In the genomic region with DNA sequence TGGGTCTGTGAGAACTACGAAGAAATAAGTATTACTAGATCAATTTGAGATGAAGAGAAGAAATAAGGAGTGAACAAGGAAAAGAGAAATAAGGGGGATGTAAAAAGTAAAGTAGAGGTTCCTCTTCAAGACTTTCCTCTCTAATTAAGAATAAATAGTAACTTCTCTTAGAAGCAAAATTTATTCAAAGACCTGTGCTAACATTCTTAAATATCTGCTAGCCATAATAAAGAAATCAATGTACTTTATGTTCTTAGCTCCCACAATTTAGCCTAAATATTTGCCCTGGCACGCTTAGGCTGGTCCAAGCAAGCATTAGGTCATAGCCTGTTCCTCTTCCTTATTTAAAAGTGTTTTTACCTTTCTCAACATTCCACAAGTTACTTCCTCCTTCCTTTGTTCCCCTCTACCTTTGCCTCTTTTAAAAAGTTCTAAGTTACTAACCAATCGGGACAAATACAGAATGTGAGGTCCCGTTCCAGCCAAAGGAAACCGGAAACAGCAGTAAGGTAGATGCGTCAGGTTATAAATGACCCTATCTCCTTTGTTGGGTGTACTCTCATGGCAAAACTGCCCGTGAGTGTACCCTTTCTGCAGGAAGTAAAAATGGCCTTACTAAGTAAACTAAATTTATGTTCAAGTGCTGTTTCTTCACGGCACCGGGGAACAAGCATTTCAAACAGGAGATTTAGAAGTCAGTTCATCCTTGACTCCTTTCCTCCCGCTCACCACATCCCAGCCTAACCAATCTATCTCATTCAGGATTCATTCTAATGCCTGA, we compare ENCODE assay signal across 8 cellular contexts.
DNase-seq lines count a peak whose midpoint lies in the region; ATAC-seq and TF ChIP-seq lines count a peak whose summit lies in the region.
"Not testable (repeated sequence)": the region's sequence is repeated elsewhere in the genome, so short reads cannot be mapped to it uniquely, and the experiment has no call there.

No MANE protein-coding gene starts in this region.

- H3K27me3 Mint-ChIP-seq in Calu3 (ENCODE audit: unreplicated experiment); WTC11 (ENCODE audit: low read depth): not testable (repeated sequence)

- not testable (repeated sequence) for H3K4me3 Mint-ChIP-seq in Calu3 (ENCODE audit: low read depth, unreplicated experiment); WTC11

- in situ Hi-C loops in mammary epithelial cell (cut with MboI; ENCODE audit: low sequenced_read_pairs in 2 of 2) = loop anchor here in 1 of 2 donors (25.0 kb wide), 1 partner anchor 686 kb away; no protein-coding TSS in a partner anchor

- H3K4me3 ChIP-seq in Karpas-422 (ENCODE audit: low read length); mammary epithelial cell (replicated peaks in 1 of 3; ENCODE audit: insufficient read depth in 1 of 3, low read depth in 2 of 3, low read length in 3 of 3); epithelial cell of esophagus (ENCODE audit: low read length); vagina: not testable (repeated sequence)
- H3K4me3 ChIP-seq in neutrophil (ENCODE audit: low read depth in 1 of 2, low read length in 1 of 2) = peak overlapping the region; percentile 44 to 51

- not testable (repeated sequence) for H3K9ac ChIP-seq in Karpas-422 (ENCODE audit: low read length); mammary epithelial cell (ENCODE audit: insufficient read depth, low read length)

- POLR2A ChIA-PET in WTC11 (lab: Charles Lee) = not testable (repeated sequence)

- not testable (repeated sequence) for H3K27ac ChIP-seq in Karpas-422 (ENCODE audit: low read length); mammary epithelial cell (ENCODE audit: insufficient read depth, low read depth, low read length)
- peak overlapping the region; percentile 85 for H3K27ac ChIP-seq in neutrophil
- H3K27ac ChIP-seq in vagina = peak overlapping the region; percentile 50

- not testable (repeated sequence) for BruUV-seq in Calu3 (replicated peaks; lab: Mats Ljungman, UMichigan); mammary epithelial cell (replicated peaks; lab: Mats Ljungman, UMichigan)

- H3K36me3 ChIP-seq in Karpas-422 (ENCODE audit: insufficient read depth, low read length) = peaks cover 25% of the 10 kb centered on the region
- not testable (repeated sequence) for H3K36me3 ChIP-seq in mammary epithelial cell (ENCODE audit: insufficient read depth, low read length); neutrophil; vagina

- H2AFZ ChIP-seq in Karpas-422 (ENCODE audit: low read length); mammary epithelial cell (ENCODE audit: low read depth, low read length): not testable (repeated sequence)

- intact Hi-C loops in Calu3 (cut with micrococcal nuclease; ENCODE audit: unreplicated experiment); mammary epithelial cell (cut with micrococcal nuclease); left colon (cut with DNase I, micrococcal nuclease); vagina (cut with DNase I): not testable (repeated sequence)

- TF ChIP-seq POLR2A in vagina (IDR thresholded peaks at IDR 0.05) = not testable (repeated sequence)

- not testable (repeated sequence) for ATAC-seq in WTC11
- ATAC-seq in left colon = peak; percentile 34

- not testable (repeated sequence) for H3K9me3 Mint-ChIP-seq in Calu3 (ENCODE audit: low read depth, unreplicated experiment); WTC11

- CTCF ChIA-PET in Calu3 (lab: Charles Lee); WTC11 (lab: Charles Lee); mammary epithelial cell (lab: Charles Lee; ENCODE audit: low non-redundant PET): not testable (repeated sequence)

- H3K4me1 ChIP-seq in Karpas-422 (ENCODE audit: low read length) = peaks cover 30% of the 10 kb centered on the region
- H3K4me1 ChIP-seq in mammary epithelial cell (ENCODE audit: insufficient read depth, low read length) = peaks cover 18% of the 10 kb centered on the region
- peaks cover 49 to 62% of the 10 kb centered on the region in 2 experiments for H3K4me1 ChIP-seq in neutrophil (ENCODE audit: control insufficient read depth in 1 of 2, insufficient read depth in 1 of 2, low read depth in 1 of 2, low read length in 1 of 2)
- peaks cover 56% of the 10 kb centered on the region for H3K4me1 ChIP-seq in vagina

- 93% methylated on average over 10 of the region's 10 CpGs for WGBS in mammary epithelial cell (ENCODE audit: low coverage, missing lambda C conversion rate)

- H3K79me2 ChIP-seq in Karpas-422 (ENCODE audit: low read length) = peaks cover 86% of the 10 kb centered on the region
- H3K79me2 ChIP-seq in mammary epithelial cell (ENCODE audit: insufficient read depth, low read length) = peaks cover 38% of the 10 kb centered on the region

- not testable (repeated sequence) for DNase-seq in Calu3; WTC11 (ENCODE audit: low spot score); mammary epithelial cell; left colon; vagina (ENCODE audit: extremely low spot score in 2 of 2)
- DNase-seq in Karpas-422 (peak; percentile 47), epithelial cell of esophagus (ENCODE audit: low read depth) (peak; percentile 68)

- H3K27me3 ChIP-seq in Karpas-422 (ENCODE audit: low read length); mammary epithelial cell (ENCODE audit: insufficient read depth, low read length); neutrophil; vagina: not testable (repeated sequence)

- H3K4me1 Mint-ChIP-seq in Calu3 (ENCODE audit: low read depth, unreplicated experiment) = peaks cover 30% of the 10 kb centered on the region
- peaks cover 46% of the 10 kb centered on the region for H3K4me1 Mint-ChIP-seq in WTC11

- not testable (repeated sequence) for H4K20me1 ChIP-seq in Karpas-422 (ENCODE audit: insufficient read depth, low read depth, low read length); mammary epithelial cell (ENCODE audit: insufficient read depth, low read length)

- TF ChIP-seq CTCF in Calu3 (IDR thresholded peaks at IDR 0.05; ENCODE audit: unreplicated experiment); WTC11 (IDR thresholded peaks at IDR 0.05); mammary epithelial cell (conservative IDR thresholded peaks at IDR 0.05 in 1 of 2, IDR thresholded peaks at IDR 0.05 in 1 of 2; ENCODE audit: extremely low read depth in 1 of 2, insufficient read depth in 1 of 2, low read depth in 1 of 2, low read length in 2 of 2); epithelial cell of esophagus (IDR thresholded peaks at IDR 0.05; ENCODE audit: insufficient read depth, low read depth, low read length, missing control alignments); neutrophil (IDR thresholded peaks at IDR 0.05); vagina (IDR thresholded peaks at IDR 0.05): not testable (repeated sequence)

- dilution Hi-C loops in mammary epithelial cell (cut with HindIII; ENCODE audit: low sequenced_read_pairs) = not testable (repeated sequence)

- H3K27ac Mint-ChIP-seq in Calu3 (ENCODE audit: unreplicated experiment) = peak overlapping the region; percentile 12
- peak overlapping the region; percentile 66 for H3K27ac Mint-ChIP-seq in WTC11

- not testable (repeated sequence) for H3K36me3 Mint-ChIP-seq in Calu3 (ENCODE audit: insufficient read depth, unreplicated experiment); WTC11

- not testable (repeated sequence) for H3K9me2 ChIP-seq in Karpas-422 (replicated peaks; ENCODE audit: insufficient read depth, low read length)

- H3K4me2 ChIP-seq in Karpas-422 (ENCODE audit: low read depth, low read length, poor library complexity, severe bottlenecking) = not testable (repeated sequence)
- H3K4me2 ChIP-seq in mammary epithelial cell (ENCODE audit: insufficient read depth, low read depth, low read length) = peak overlapping the region; percentile 22

- not testable (repeated sequence) for H3K9me3 ChIP-seq in Karpas-422 (ENCODE audit: low read length); mammary epithelial cell (replicated peaks; ENCODE audit: insufficient read depth, low read length); neutrophil; vagina
